Comparison of ENCODE assay signal across 1 cellular context in genomic region chr11:46064221-46064620, GRCh38.
TF ChIP-seq lines count a peak whose summit lies in the region.

No MANE protein-coding gene starts in this region.

TF ChIP-seq in GM23338, 12 proteins besides CTCF, POLR2A, EP300 and RAD21 (continued from another document):
- TF ChIP-seq, protein P1, sequence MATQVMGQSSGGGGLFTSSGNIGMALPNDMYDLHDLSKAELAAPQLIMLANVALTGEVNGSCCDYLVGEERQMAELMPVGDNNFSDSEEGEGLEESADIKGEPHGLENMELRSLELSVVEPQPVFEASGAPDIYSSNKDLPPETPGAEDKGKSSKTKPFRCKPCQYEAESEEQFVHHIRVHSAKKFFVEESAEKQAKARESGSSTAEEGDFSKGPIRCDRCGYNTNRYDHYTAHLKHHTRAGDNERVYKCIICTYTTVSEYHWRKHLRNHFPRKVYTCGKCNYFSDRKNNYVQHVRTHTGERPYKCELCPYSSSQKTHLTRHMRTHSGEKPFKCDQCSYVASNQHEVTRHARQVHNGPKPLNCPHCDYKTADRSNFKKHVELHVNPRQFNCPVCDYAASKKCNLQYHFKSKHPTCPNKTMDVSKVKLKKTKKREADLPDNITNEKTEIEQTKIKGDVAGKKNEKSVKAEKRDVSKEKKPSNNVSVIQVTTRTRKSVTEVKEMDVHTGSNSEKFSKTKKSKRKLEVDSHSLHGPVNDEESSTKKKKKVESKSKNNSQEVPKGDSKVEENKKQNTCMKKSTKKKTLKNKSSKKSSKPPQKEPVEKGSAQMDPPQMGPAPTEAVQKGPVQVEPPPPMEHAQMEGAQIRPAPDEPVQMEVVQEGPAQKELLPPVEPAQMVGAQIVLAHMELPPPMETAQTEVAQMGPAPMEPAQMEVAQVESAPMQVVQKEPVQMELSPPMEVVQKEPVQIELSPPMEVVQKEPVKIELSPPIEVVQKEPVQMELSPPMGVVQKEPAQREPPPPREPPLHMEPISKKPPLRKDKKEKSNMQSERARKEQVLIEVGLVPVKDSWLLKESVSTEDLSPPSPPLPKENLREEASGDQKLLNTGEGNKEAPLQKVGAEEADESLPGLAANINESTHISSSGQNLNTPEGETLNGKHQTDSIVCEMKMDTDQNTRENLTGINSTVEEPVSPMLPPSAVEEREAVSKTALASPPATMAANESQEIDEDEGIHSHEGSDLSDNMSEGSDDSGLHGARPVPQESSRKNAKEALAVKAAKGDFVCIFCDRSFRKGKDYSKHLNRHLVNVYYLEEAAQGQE (IDR thresholded peaks at IDR 0.05; ENCODE audit: unreplicated experiment), result no peak
- no peak for TF ChIP-seq ZNF331 (CRISPR knock-in tag; IDR thresholded peaks at IDR 0.05; ENCODE audit: low read depth)
- no peak for TF ChIP-seq ZNF114 (CRISPR knock-in tag; IDR thresholded peaks at IDR 0.05)
- no peak for TF ChIP-seq STAT1 (IDR thresholded peaks at IDR 0.05; ENCODE audit: unreplicated experiment)
- TF ChIP-seq, protein P2, sequence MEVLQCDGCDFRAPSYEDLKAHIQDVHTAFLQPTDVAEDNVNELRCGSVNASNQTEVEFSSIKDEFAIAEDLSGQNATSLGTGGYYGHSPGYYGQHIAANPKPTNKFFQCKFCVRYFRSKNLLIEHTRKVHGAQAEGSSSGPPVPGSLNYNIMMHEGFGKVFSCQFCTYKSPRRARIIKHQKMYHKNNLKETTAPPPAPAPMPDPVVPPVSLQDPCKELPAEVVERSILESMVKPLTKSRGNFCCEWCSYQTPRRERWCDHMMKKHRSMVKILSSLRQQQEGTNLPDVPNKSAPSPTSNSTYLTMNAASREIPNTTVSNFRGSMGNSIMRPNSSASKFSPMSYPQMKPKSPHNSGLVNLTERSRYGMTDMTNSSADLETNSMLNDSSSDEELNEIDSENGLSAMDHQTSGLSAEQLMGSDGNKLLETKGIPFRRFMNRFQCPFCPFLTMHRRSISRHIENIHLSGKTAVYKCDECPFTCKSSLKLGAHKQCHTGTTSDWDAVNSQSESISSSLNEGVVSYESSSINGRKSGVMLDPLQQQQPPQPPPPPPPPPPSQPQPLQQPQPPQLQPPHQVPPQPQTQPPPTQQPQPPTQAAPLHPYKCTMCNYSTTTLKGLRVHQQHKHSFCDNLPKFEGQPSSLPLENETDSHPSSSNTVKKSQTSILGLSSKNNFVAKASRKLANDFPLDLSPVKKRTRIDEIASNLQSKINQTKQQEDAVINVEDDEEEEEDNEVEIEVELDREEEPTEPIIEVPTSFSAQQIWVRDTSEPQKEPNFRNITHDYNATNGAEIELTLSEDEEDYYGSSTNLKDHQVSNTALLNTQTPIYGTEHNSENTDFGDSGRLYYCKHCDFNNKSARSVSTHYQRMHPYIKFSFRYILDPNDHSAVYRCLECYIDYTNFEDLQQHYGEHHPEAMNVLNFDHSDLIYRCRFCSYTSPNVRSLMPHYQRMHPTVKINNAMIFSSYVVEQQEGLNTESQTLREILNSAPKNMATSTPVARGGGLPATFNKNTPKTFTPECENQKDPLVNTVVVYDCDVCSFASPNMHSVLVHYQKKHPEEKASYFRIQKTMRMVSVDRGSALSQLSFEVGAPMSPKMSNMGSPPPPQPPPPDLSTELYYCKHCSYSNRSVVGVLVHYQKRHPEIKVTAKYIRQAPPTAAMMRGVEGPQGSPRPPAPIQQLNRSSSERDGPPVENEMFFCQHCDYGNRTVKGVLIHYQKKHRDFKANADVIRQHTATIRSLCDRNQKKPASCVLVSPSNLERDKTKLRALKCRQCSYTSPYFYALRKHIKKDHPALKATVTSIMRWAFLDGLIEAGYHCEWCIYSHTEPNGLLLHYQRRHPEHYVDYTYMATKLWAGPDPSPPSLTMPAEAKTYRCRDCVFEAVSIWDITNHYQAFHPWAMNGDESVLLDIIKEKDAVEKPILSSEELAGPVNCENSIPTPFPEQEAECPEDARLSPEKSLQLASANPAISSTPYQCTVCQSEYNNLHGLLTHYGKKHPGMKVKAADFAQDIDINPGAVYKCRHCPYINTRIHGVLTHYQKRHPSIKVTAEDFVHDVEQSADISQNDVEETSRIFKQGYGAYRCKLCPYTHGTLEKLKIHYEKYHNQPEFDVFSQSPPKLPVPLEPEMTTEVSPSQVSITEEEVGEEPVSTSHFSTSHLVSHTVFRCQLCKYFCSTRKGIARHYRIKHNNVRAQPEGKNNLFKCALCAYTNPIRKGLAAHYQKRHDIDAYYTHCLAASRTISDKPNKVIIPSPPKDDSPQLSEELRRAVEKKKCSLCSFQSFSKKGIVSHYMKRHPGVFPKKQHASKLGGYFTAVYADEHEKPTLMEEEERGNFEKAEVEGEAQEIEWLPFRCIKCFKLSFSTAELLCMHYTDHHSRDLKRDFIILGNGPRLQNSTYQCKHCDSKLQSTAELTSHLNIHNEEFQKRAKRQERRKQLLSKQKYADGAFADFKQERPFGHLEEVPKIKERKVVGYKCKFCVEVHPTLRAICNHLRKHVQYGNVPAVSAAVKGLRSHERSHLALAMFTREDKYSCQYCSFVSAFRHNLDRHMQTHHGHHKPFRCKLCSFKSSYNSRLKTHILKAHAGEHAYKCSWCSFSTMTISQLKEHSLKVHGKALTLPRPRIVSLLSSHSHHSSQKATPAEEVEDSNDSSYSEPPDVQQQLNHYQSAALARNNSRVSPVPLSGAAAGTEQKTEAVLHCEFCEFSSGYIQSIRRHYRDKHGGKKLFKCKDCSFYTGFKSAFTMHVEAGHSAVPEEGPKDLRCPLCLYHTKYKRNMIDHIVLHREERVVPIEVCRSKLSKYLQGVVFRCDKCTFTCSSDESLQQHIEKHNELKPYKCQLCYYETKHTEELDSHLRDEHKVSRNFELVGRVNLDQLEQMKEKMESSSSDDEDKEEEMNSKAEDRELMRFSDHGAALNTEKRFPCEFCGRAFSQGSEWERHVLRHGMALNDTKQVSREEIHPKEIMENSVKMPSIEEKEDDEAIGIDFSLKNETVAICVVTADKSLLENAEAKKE (CRISPR knock-in tag; IDR thresholded peaks at IDR 0.05), result no peak
